22 cellular contexts compared by ENCODE assay signal in the genomic region with DNA sequence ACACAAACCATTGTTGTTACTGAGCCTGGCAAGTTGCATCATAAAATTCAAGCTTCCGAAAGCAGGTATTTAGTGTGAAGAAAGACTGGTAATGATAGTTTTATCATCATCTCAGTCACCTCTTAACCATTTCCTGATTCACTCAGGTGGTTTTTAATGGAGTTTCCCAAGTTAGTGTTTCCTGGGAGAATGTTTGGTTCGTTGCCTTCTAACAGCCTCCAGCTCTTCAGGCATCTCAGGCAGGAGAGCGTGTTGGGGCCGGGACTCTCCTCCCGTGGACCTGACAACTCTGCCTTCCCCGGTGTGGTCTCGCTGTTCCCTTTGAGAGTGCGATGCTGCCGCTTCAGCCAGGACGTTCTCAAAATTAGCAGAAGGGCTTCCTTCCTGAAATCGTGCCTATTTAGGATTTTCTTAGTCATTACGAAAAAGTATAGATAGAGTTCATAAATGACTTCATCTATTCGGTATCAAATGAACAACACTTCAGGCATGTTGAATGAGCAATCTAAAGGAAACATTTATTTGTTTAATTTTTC.
DNase-seq lines count a peak whose midpoint lies in the region; ATAC-seq, FAIRE-seq and TF ChIP-seq lines count a peak whose summit lies in the region.
"Had no signal": no experiment of that assay in that cellular context is flagged by ENCODE, and none has a peak within 500 bp of the region (broad histone marks: within the 10 kb centered on the region; RNA-seq: fewer than 3 reads in every experiment).

No MANE protein-coding gene starts in this region.

- H3K9me3 Mint-ChIP-seq in Calu3 (ENCODE audit: low read depth, unreplicated experiment) = no peaks in the 10 kb centered on the region
- H3K9me3 Mint-ChIP-seq in chondrocyte (ENCODE audit: low read depth) = no peaks in the 10 kb centered on the region
- H3K9me3 Mint-ChIP-seq in osteocyte (ENCODE audit: unreplicated experiment) = no peaks in the 10 kb centered on the region
- H3K9me3 Mint-ChIP-seq: activated naive CD4-positive, alpha-beta T cell treated with anti-CD3 and anti-CD28 coated beads, Interleukin-2, amount 50 U/mL, for 72 hours had no signal

- no TSS peak for BruUV-seq in Calu3 (replicated peaks; lab: Mats Ljungman, UMichigan)

- H4K20me1 ChIP-seq in keratinocyte (ENCODE audit: control insufficient read depth, extremely low read depth, insufficient read depth, low read length) = no peaks in the 10 kb centered on the region

- intact Hi-C loops in Calu3 (cut with micrococcal nuclease; ENCODE audit: unreplicated experiment) (loop anchor here (2.0 kb wide), 1 partner anchor 15 kb away; no protein-coding TSS in a partner anchor), left ventricle myocardium superior (cut with micrococcal nuclease) (no loop called here), left colon (cut with DNase I, micrococcal nuclease) (no loop called here)

- H2AFZ ChIP-seq in keratinocyte (ENCODE audit: control insufficient read depth, low read length) = peak overlapping the region; percentile 93

- dilution Hi-C loops in keratinocyte (cut with MboI; ENCODE audit: extremely low pct_ligation_motif_present, low sequenced_read_pairs) = no loop called here

- H3K27me3 ChIP-seq in keratinocyte (ENCODE audit: control insufficient read depth, extremely low read depth, insufficient read depth, low read length) = no peaks in the 10 kb centered on the region
- H3K27me3 ChIP-seq: vagina had no signal

- no peaks in the 10 kb centered on the region for H3K36me3 ChIP-seq in keratinocyte (ENCODE audit: control insufficient read depth in 2 of 2, extremely low read depth in 1 of 2, insufficient read depth in 2 of 2, low read length in 2 of 2)
- H3K36me3 ChIP-seq: lower lobe of right lung, vagina had no signal

- CTCF ChIA-PET in Calu3 (lab: Charles Lee) = interaction anchor here (0.6 to 1.0 kb wide), 2 partner anchors 10 to 15 kb away, joined by 3 to 4 read pairs; no protein-coding TSS in a partner anchor

- ATAC-seq in left ventricle myocardium superior = no peak
- no peak for ATAC-seq in left colon
- ATAC-seq: GM12878; naive thymus-derived CD8-positive, alpha-beta T cell; stimulated activated naive CD8-positive, alpha-beta T cell treated with anti-CD3 and anti-CD28 coated beads, Interleukin-15, Interleukin-2, amounts not matched to agents 100 U/mL and 50 U/mL, for 24 hours had no signal

- H3K9me1 ChIP-seq in keratinocyte (ENCODE audit: control insufficient read depth, extremely low read depth, insufficient read depth, low read length) = no peaks in the 10 kb centered on the region

- peak overlapping the region; percentile 90 for H3K27ac ChIP-seq in keratinocyte (ENCODE audit: control insufficient read depth, insufficient read depth, low read length)
- H3K27ac ChIP-seq: lower lobe of right lung, vagina had no signal

- DNase-seq in Calu3 = peak; percentile 37
- peak; percentile 67 for DNase-seq in NCI-H226
- DNase-seq in chondrocyte (ENCODE audit: low spot score) = no peak
- DNase-seq in keratinocyte (ENCODE audit: low read depth, low spot score) = peak; percentile 49
- no peak for DNase-seq in left ventricle myocardium superior
- DNase-seq in NCI-H2196 treated with DMSO at 0.1 percent for 48 hours (lab: John Stamatoyannopoulos, UW; ENCODE audit: unreplicated experiment) = no peak
- DNase-seq in left colon = no peak
- no peak for DNase-seq in osteocyte (ENCODE audit: extremely low spot score, unreplicated experiment)
- DNase-seq: activated CD4-positive, alpha-beta T cell treated with anti-CD3 and anti-CD28 coated beads, Interleukin-2, amount 50 U/mL, for 1 hour; activated T-cell treated with anti-CD3 and anti-CD28 coated beads, Interleukin-2, amount 50 U/mL, for 1 hour; effector memory CD4-positive, alpha-beta T cell; foreskin melanocyte; GOT3; lower lobe of right lung; naive thymus-derived CD8-positive, alpha-beta T cell; NCI-H146; NCI-H446; stimulated activated CD4-positive, alpha-beta T cell treated with anti-CD3 and anti-CD28 coated beads, Interleukin-12 subunit alpha, Interleukin-12 subunit beta, amount 100 ng/mL, for 4 hours; stimulated activated naive CD8-positive, alpha-beta T cell treated with anti-CD3 and anti-CD28 coated beads, Interleukin-15, Interleukin-2, amounts not matched to agents 100 U/mL and 50 U/mL, for 24 hours had no signal

- H3K9ac ChIP-seq in keratinocyte (ENCODE audit: control insufficient read depth, extremely low read depth, insufficient read depth, low read length) = peak overlapping the region; percentile 65

- H3K4me3 ChIP-seq in keratinocyte (ENCODE audit: control insufficient read depth in 2 of 3, extremely low read depth in 1 of 3, insufficient read depth in 2 of 3, low read depth in 1 of 3, low read length in 3 of 3) = peak overlapping the region in 1 of 3 experiments; percentile 23
- H3K4me3 ChIP-seq: GM12878, lower lobe of right lung, vagina had no signal

- peak; percentile 83 for FAIRE-seq in keratinocyte (lab: Jason Lieb, UNC)
- FAIRE-seq: GM12878 had no signal

- H3K4me3 Mint-ChIP-seq in Calu3 (ENCODE audit: low read depth, unreplicated experiment) (peak overlapping the region; percentile 12), chondrocyte (ENCODE audit: unreplicated experiment) (no peak overlapping the region), osteocyte (ENCODE audit: unreplicated experiment) (no peak overlapping the region)
- H3K4me3 Mint-ChIP-seq: naive thymus-derived CD8-positive, alpha-beta T cell had no signal

- H3K27me3 Mint-ChIP-seq in Calu3 (ENCODE audit: unreplicated experiment) = no peaks in the 10 kb centered on the region
- H3K27me3 Mint-ChIP-seq in chondrocyte (ENCODE audit: low read depth) = peaks cover under 1% of the 10 kb centered on the region
- peaks cover 2% of the 10 kb centered on the region for H3K27me3 Mint-ChIP-seq in osteocyte (ENCODE audit: unreplicated experiment)

- no peaks in the 10 kb centered on the region for H3K36me3 Mint-ChIP-seq in Calu3 (ENCODE audit: insufficient read depth, unreplicated experiment)
- H3K36me3 Mint-ChIP-seq in chondrocyte (ENCODE audit: low read depth) = no peaks in the 10 kb centered on the region
- no peaks in the 10 kb centered on the region for H3K36me3 Mint-ChIP-seq in osteocyte (ENCODE audit: unreplicated experiment)
- H3K36me3 Mint-ChIP-seq: activated naive CD4-positive, alpha-beta T cell treated with anti-CD3 and anti-CD28 coated beads, Interleukin-2, amount 50 U/mL, for 72 hours; naive thymus-derived CD8-positive, alpha-beta T cell had no signal

- H3K4me1 ChIP-seq in keratinocyte (ENCODE audit: control insufficient read depth, extremely low read depth, insufficient read depth, low read length) = peaks cover 30% of the 10 kb centered on the region
- H3K4me1 ChIP-seq: lower lobe of right lung, vagina had no signal

- H3K27ac Mint-ChIP-seq in Calu3 (ENCODE audit: unreplicated experiment) (peak overlapping the region; percentile 91), chondrocyte (ENCODE audit: unreplicated experiment) (peak overlapping the region; percentile 77), osteocyte (ENCODE audit: unreplicated experiment) (no peak overlapping the region)
- H3K27ac Mint-ChIP-seq: activated naive CD4-positive, alpha-beta T cell treated with anti-CD3 and anti-CD28 coated beads, Interleukin-2, amount 50 U/mL, for 72 hours; naive thymus-derived CD8-positive, alpha-beta T cell had no signal

- H3K4me1 Mint-ChIP-seq in Calu3 (ENCODE audit: low read depth, unreplicated experiment) (peaks cover 34% of the 10 kb centered on the region), chondrocyte (ENCODE audit: low read depth) (peaks cover 8% of the 10 kb centered on the region), osteocyte (ENCODE audit: unreplicated experiment) (peaks cover 9% of the 10 kb centered on the region)
- H3K4me1 Mint-ChIP-seq: naive thymus-derived CD8-positive, alpha-beta T cell had no signal

- no peak for TF ChIP-seq CTCF in Calu3 (IDR thresholded peaks at IDR 0.05; ENCODE audit: unreplicated experiment)
- no peak for TF ChIP-seq CTCF in chondrocyte (IDR thresholded peaks at IDR 0.05)
- no peak for TF ChIP-seq CTCF in keratinocyte (optimal IDR thresholded peaks at IDR 0.05 in 1 of 3, IDR thresholded peaks at IDR 0.05 in 1 of 3, conservative IDR thresholded peaks at IDR 0.05 in 1 of 3; ENCODE audit: extremely low read depth in 1 of 3, insufficient read depth in 2 of 3, low read length in 3 of 3)
- no peak for TF ChIP-seq CTCF in osteocyte (IDR thresholded peaks at IDR 0.05)

- H3K4me2 ChIP-seq in keratinocyte (ENCODE audit: control insufficient read depth, extremely low read depth, insufficient read depth, low read depth, low read length) = peak overlapping the region; percentile 52

- H3K9me3 ChIP-seq in keratinocyte (ENCODE audit: control insufficient read depth, low read depth, low read length) = no peaks in the 10 kb centered on the region
- H3K9me3 ChIP-seq: lower lobe of right lung, vagina had no signal

- no peaks in the 10 kb centered on the region for H3K79me2 ChIP-seq in keratinocyte (ENCODE audit: control insufficient read depth, insufficient read depth, low read length)

Comparison
In these comparisons a context has a peak if more than half of its experiments do, and no peak if none do; other contexts are left out.
1. DNase-seq: peak in Calu3 (single experiment), NCI-H226 (single experiment) and keratinocyte (single experiment); none in chondrocyte (single experiment), left ventricle myocardium superior (single experiment), NCI-H2196 treated with DMSO at 0.1 percent for 48 hours (single experiment), left colon (0 of 2) and osteocyte (single experiment).